Comparison of ENCODE assay signal across 24 cellular contexts in the genomic region with DNA sequence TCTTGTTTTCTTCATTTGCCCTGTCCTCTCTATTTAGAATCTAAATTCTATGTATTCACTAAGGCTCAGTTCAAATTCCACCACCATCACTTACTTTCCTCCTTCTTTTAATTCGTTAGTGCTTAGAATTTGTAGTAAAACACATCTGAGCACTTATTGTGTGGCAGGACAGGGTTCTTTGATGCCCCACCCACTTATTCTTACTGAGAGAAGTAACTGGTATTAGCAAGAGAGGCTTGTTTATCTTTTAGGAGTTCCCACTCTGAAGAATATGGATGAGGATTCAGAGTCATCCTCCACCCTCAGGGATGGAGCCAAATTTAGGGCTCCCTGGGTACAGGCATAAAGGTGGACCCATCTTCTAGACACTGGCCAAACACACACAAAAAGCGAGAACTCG. TPM values are rescaled to one million over a fixed set of nuclear protein-coding genes. Genes with fewer than 3 reads are reported as not detected.
DNase-seq lines count a peak whose midpoint lies in the region; ATAC-seq, FAIRE-seq and TF ChIP-seq lines count a peak whose summit lies in the region.
"Had no signal": no experiment of that assay in that cellular context is flagged by ENCODE, and none has a peak within 500 bp of the region (broad histone marks: within the 10 kb centered on the region; RNA-seq: fewer than 3 reads in every experiment).

No MANE protein-coding gene starts in this region.

- H3K9ac ChIP-seq in endothelial cell of umbilical vein (replicated peaks; ENCODE audit: extremely low read depth, insufficient read depth, low read length): no peak overlapping the region
- H3K9ac ChIP-seq: BLaER1, GM23248 had no signal

- TF ChIP-seq EP300 in stomach (IDR thresholded peaks at IDR 0.05): no peak

- H3K4me3 ChIP-seq in endothelial cell of umbilical vein (replicated peaks in 1 of 3; ENCODE audit: insufficient read depth in 1 of 3, low read depth in 1 of 3, low read length in 3 of 3) (peak overlapping the region in 1 of 3 experiments; percentile 28), stomach (no peak overlapping the region), hepatocyte (no peak overlapping the region)
- H3K4me3 ChIP-seq: BLaER1, GM23248, SJSA1 had no signal

- dilution Hi-C loops in endothelial cell of umbilical vein (cut with MboI; ENCODE audit: extremely low pct_ligation_motif_present, low sequenced_read_pairs): no loop called here

- no peak for TF ChIP-seq CTCF in VCaP (conservative IDR thresholded peaks at IDR 0.05)
- no peak for TF ChIP-seq CTCF in endothelial cell of umbilical vein (IDR thresholded peaks at IDR 0.05; ENCODE audit: extremely low read depth in 1 of 2, insufficient read depth in 1 of 2, low read depth in 1 of 2, low read length in 2 of 2)
- TF ChIP-seq CTCF in stomach (IDR thresholded peaks at IDR 0.05): no peak
- no peak for TF ChIP-seq CTCF in hepatocyte (IDR thresholded peaks at IDR 0.05; ENCODE audit: poor library complexity)

- H3K4me3 Mint-ChIP-seq in activated naive CD8-positive, alpha-beta T cell treated with anti-CD3 and anti-CD28 coated beads, Interleukin-2, amount 50 U/mL, for 24 hours: no peak overlapping the region
- H3K4me3 Mint-ChIP-seq in activated naive CD8-positive, alpha-beta T cell treated with anti-CD3 and anti-CD28 coated beads for 36 hours: no peak overlapping the region
- H3K4me3 Mint-ChIP-seq: CD4-positive, alpha-beta T cell; H9 had no signal

- H4K20me1 ChIP-seq in endothelial cell of umbilical vein (replicated peaks; ENCODE audit: control insufficient read depth, extremely low read depth, insufficient read depth, low read length) (no peaks in the 10 kb centered on the region), hepatocyte (ENCODE audit: insufficient read depth, poor library complexity, severe bottlenecking) (no peaks in the 10 kb centered on the region)
- H4K20me1 ChIP-seq: BLaER1 had no signal

- ATAC-seq in activated naive CD8-positive, alpha-beta T cell treated with anti-CD3 and anti-CD28 coated beads, Interleukin-2, amount 50 U/mL, for 24 hours: no peak
- ATAC-seq: Right ventricle myocardium inferior had no signal

- 31 to 60% (median 42%) methylated on average over 3 of the region's 3 CpGs for WGBS in stomach, 5 donors
- WGBS in hepatocyte (ENCODE audit: low lambda C conversion rate, missing lambda C conversion rate): 86% methylated on average over 3 of the region's 3 CpGs

- peak overlapping the region; percentile 32 for H3K27ac Mint-ChIP-seq in activated naive CD8-positive, alpha-beta T cell treated with anti-CD3 and anti-CD28 coated beads, Interleukin-2, amount 50 U/mL, for 24 hours
- no peak overlapping the region for H3K27ac Mint-ChIP-seq in activated naive CD8-positive, alpha-beta T cell treated with anti-CD3 and anti-CD28 coated beads for 36 hours
- H3K27ac Mint-ChIP-seq: CD4-positive, alpha-beta T cell; H9 had no signal

- H3K27me3 ChIP-seq in endothelial cell of umbilical vein (ENCODE audit: control insufficient read depth in 2 of 2, insufficient read depth in 2 of 2, low read length in 2 of 2) (no peaks in the 10 kb centered on the region), stomach (no peaks in the 10 kb centered on the region), hepatocyte (no peaks in the 10 kb centered on the region)
- H3K27me3 ChIP-seq: BLaER1, SJSA1 had no signal

- peaks cover 17% of the 10 kb centered on the region for H3K4me1 ChIP-seq in endothelial cell of umbilical vein (ENCODE audit: control insufficient read depth, extremely low read depth, insufficient read depth, low read length)
- no peaks in the 10 kb centered on the region for H3K4me1 ChIP-seq in stomach
- no peaks in the 10 kb centered on the region for H3K4me1 ChIP-seq in hepatocyte (ENCODE audit: insufficient read depth)
- H3K4me1 ChIP-seq: BLaER1 had no signal

- POLR2A ChIA-PET in endothelial cell of umbilical vein (lab: Charles Lee): no interaction called here

- H3K79me2 ChIP-seq in endothelial cell of umbilical vein (ENCODE audit: control insufficient read depth, insufficient read depth, low read length): no peaks in the 10 kb centered on the region
- H3K79me2 ChIP-seq in hepatocyte: no peaks in the 10 kb centered on the region

- no peaks in the 10 kb centered on the region for H3K27me3 Mint-ChIP-seq in activated naive CD8-positive, alpha-beta T cell treated with anti-CD3 and anti-CD28 coated beads, Interleukin-2, amount 50 U/mL, for 24 hours
- H3K27me3 Mint-ChIP-seq in activated naive CD8-positive, alpha-beta T cell treated with anti-CD3 and anti-CD28 coated beads for 36 hours: no peaks in the 10 kb centered on the region

- H3K36me3 Mint-ChIP-seq in activated naive CD8-positive, alpha-beta T cell treated with anti-CD3 and anti-CD28 coated beads, Interleukin-2, amount 50 U/mL, for 24 hours (ENCODE audit: low read depth): no peaks in the 10 kb centered on the region
- H3K36me3 Mint-ChIP-seq in activated naive CD8-positive, alpha-beta T cell treated with anti-CD3 and anti-CD28 coated beads for 36 hours: no peaks in the 10 kb centered on the region

- H2AFZ ChIP-seq in endothelial cell of umbilical vein (ENCODE audit: low read depth, low read length) (peak overlapping the region; percentile 100), hepatocyte (no peak overlapping the region)
- H2AFZ ChIP-seq: GM23248 had no signal

- no peaks in the 10 kb centered on the region for H3K9me3 Mint-ChIP-seq in activated naive CD8-positive, alpha-beta T cell treated with anti-CD3 and anti-CD28 coated beads, Interleukin-2, amount 50 U/mL, for 24 hours
- no peaks in the 10 kb centered on the region for H3K9me3 Mint-ChIP-seq in activated naive CD8-positive, alpha-beta T cell treated with anti-CD3 and anti-CD28 coated beads for 36 hours
- H3K9me3 Mint-ChIP-seq: CD4-positive, alpha-beta T cell; H9 had no signal

- TF ChIP-seq POLR2A in endothelial cell of umbilical vein (IDR thresholded peaks at IDR 0.05; ENCODE audit: low read depth, low read length) (no peak), stomach (IDR thresholded peaks at IDR 0.05) (no peak)

- no peak for FAIRE-seq in endothelial cell of umbilical vein (lab: Jason Lieb, UNC)
- FAIRE-seq: G401.6, HTR-8/SVneo, RCC 7860 had no signal

- H3K9me3 ChIP-seq in endothelial cell of umbilical vein (replicated peaks; ENCODE audit: control insufficient read depth, insufficient read depth, low read length) (no peaks in the 10 kb centered on the region), stomach (no peaks in the 10 kb centered on the region), hepatocyte (ENCODE audit: low read depth) (no peaks in the 10 kb centered on the region)
- H3K9me3 ChIP-seq: BLaER1, SJSA1 had no signal

- H3K9me2 ChIP-seq in hepatocyte (replicated peaks; ENCODE audit: insufficient read depth): no peaks in the 10 kb centered on the region

- H3K4me2 ChIP-seq in endothelial cell of umbilical vein (ENCODE audit: insufficient read depth, low read length) (peak overlapping the region; percentile 82), hepatocyte (no peak overlapping the region)
- H3K4me2 ChIP-seq: BLaER1 had no signal

- CTCF ChIA-PET in endothelial cell of umbilical vein (lab: Charles Lee): no interaction called here

- H3K9me1 ChIP-seq in endothelial cell of umbilical vein (replicated peaks; ENCODE audit: control insufficient read depth, extremely low read depth, insufficient read depth, low read length): no peaks in the 10 kb centered on the region

- TSS peak; percentile 90 for BruUV-seq in endothelial cell of umbilical vein (replicated peaks; lab: Mats Ljungman, UMichigan)

- DNase-seq in activated naive CD8-positive, alpha-beta T cell treated with anti-CD3 and anti-CD28 coated beads, Interleukin-2, amount 50 U/mL, for 24 hours: no peak
- DNase-seq in activated naive CD8-positive, alpha-beta T cell treated with anti-CD3 and anti-CD28 coated beads for 36 hours: no peak
- DNase-seq in endothelial cell of umbilical vein (ENCODE audit: low read depth, low spot score) (no peak), stomach (no peak), hepatocyte (ENCODE audit: low spot score) (no peak), D341Med (ENCODE audit: low spot score) (no peak), SHP77 treated with DMSO at 0.1 percent for 48 hours (lab: John Stamatoyannopoulos, UW) (no peak)
- DNase-seq: 8988T; CD4-positive, alpha-beta T cell; GM23248; H9; NCI-H1048; NCI-H1417; NCI-H1694; NCI-H2029 treated with DMSO at 0.1 percent for 48 hours; NCI-H2227 treated with DMSO at 0.1 percent for 48 hours; NCI-H526 treated with DMSO at 0.1 percent for 48 hours had no signal

- peaks cover 8% of the 10 kb centered on the region for H3K4me1 Mint-ChIP-seq in activated naive CD8-positive, alpha-beta T cell treated with anti-CD3 and anti-CD28 coated beads, Interleukin-2, amount 50 U/mL, for 24 hours
- no peaks in the 10 kb centered on the region for H3K4me1 Mint-ChIP-seq in activated naive CD8-positive, alpha-beta T cell treated with anti-CD3 and anti-CD28 coated beads for 36 hours
- H3K4me1 Mint-ChIP-seq: H9 had no signal

- intact Hi-C loops in endothelial cell of umbilical vein (cut with micrococcal nuclease) (no loop called here), stomach (cut with DNase I; ENCODE audit: low total_unique reads) (no loop called here)

- no peaks in the 10 kb centered on the region for H3K36me3 ChIP-seq in endothelial cell of umbilical vein (ENCODE audit: control insufficient read depth in 2 of 2, extremely low read depth in 1 of 2, insufficient read depth in 2 of 2, low read length in 2 of 2)
- no peaks in the 10 kb centered on the region for H3K36me3 ChIP-seq in stomach
- H3K36me3 ChIP-seq in hepatocyte (replicated peaks; ENCODE audit: insufficient read depth, low read depth): no peaks in the 10 kb centered on the region
- H3K36me3 ChIP-seq: BLaER1, SJSA1 had no signal

- H3K27ac ChIP-seq in VCaP (peak overlapping the region; percentile 68), endothelial cell of umbilical vein (ENCODE audit: insufficient read depth, low read depth, low read length) (peak overlapping the region; percentile 45), stomach (peak overlapping the region; percentile 54 to 80 (median 79)), hepatocyte (no peak overlapping the region)
- H3K27ac ChIP-seq: BLaER1, GM23248, SJSA1 had no signal

RNA-seq across cellular contexts. Expression of a gene that starts 11.5 kb away (rescaled TPM):
- total RNA-seq in activated naive CD8-positive, alpha-beta T cell treated with anti-CD3 and anti-CD28 coated beads for 36 hours: 10 to 100 TPM; 20.3 to 23.1 TPM
- total RNA-seq in endothelial cell of umbilical vein (5.3 and 7.1 TPM in 2 replicates), stomach (10 to 100 TPM in 3 of 5 donors, 1 to 10 TPM in 2; 3.5 to 35.6 (median 17.4) TPM), hepatocyte (6.5 and 6.9 TPM in 2 replicates)
- polyA plus RNA-seq in endothelial cell of umbilical vein (1.3 and 1.4 TPM in 2 replicates), stomach (1 to 10 TPM; 1.3 to 3.2 (median 1.7) TPM), hepatocyte (3.0 and 5.2 TPM in 2 replicates)
- 1.5 and 1.7 TPM in 2 replicates for polyA plus RNA-seq in endothelial cell of umbilical vein (2011; cell fraction: cytosol; rRNA removed)
- polyA plus RNA-seq in endothelial cell of umbilical vein (2011; cell fraction: nucleus; rRNA removed): 4.5 and 6.9 TPM in 2 replicates
- 1.9 and 3.7 TPM in 2 replicates for polyA plus RNA-seq in endothelial cell of umbilical vein (2012)
- 0.97 and 2.8 TPM in 2 replicates for polyA minus RNA-seq in endothelial cell of umbilical vein
- 2.4 TPM for polyA minus RNA-seq in endothelial cell of umbilical vein (2011; cell fraction: cytosol; rRNA and poly(A)+ RNA removed)
- polyA minus RNA-seq in endothelial cell of umbilical vein (2011; cell fraction: nucleus; rRNA and poly(A)+ RNA removed): 3.4 and 8.0 TPM in 2 replicates

RNA-seq across cellular contexts. Expression of a gene that starts 16.7 kb away (rescaled TPM):
- 10 to 100 TPM; 46.8 to 48.6 TPM for total RNA-seq in activated naive CD8-positive, alpha-beta T cell treated with anti-CD3 and anti-CD28 coated beads for 36 hours
- total RNA-seq in endothelial cell of umbilical vein: 61.3 and 63.7 TPM in 2 replicates
- 108 and 112 TPM in 2 replicates for polyA plus RNA-seq in endothelial cell of umbilical vein
- 39.8 and 52.0 TPM in 2 replicates for polyA plus RNA-seq in endothelial cell of umbilical vein (2011; cell fraction: cytosol; rRNA removed)
- 152 and 170 TPM in 2 replicates for polyA plus RNA-seq in endothelial cell of umbilical vein (2011; cell fraction: nucleus; rRNA removed)
- 30.0 and 36.6 TPM in 2 replicates for polyA plus RNA-seq in endothelial cell of umbilical vein (2012)
- polyA minus RNA-seq in endothelial cell of umbilical vein: 75.0 and 86.2 TPM in 2 replicates
- polyA minus RNA-seq in endothelial cell of umbilical vein (2011; cell fraction: cytosol; rRNA and poly(A)+ RNA removed): 14.7 TPM
- polyA minus RNA-seq in endothelial cell of umbilical vein (2011; cell fraction: nucleus; rRNA and poly(A)+ RNA removed): 51.0 and 60.1 TPM in 2 replicates
- 100 to 1,000 TPM in 1 of 5 donors, 10 to 100 TPM in 4; 25.0 to 122 (median 94.6) TPM for total RNA-seq in stomach
- polyA plus RNA-seq in stomach: 10 to 100 TPM in 2 of 3 donors, 1 to 10 TPM in 1; 8.7 to 24.3 (median 15.5) TPM
- total RNA-seq in hepatocyte: 34.8 and 36.1 TPM in 2 replicates
- polyA plus RNA-seq in hepatocyte: 31.9 and 36.2 TPM in 2 replicates

RNA-seq across cellular contexts. Expression of a gene that starts 53.3 kb away (rescaled TPM):
- total RNA-seq in activated naive CD8-positive, alpha-beta T cell treated with anti-CD3 and anti-CD28 coated beads for 36 hours: under 1 TPM; 0.14 to 0.18 TPM
- total RNA-seq in endothelial cell of umbilical vein (not detected in 2 replicates), stomach (not detected), hepatocyte (0.20 and 0.23 TPM in 2 replicates)
- polyA plus RNA-seq in endothelial cell of umbilical vein (0.03 TPM in 1 of 2 replicates, not detected in the other), stomach (under 1 TPM in 1 of 3 donors, not detected in 2; 0.20 TPM), hepatocyte (0.37 and 0.99 TPM in 2 replicates)
- polyA plus RNA-seq in endothelial cell of umbilical vein (2011; cell fraction: cytosol; rRNA removed): not detected in 2 replicates
- polyA plus RNA-seq in endothelial cell of umbilical vein (2011; cell fraction: nucleus; rRNA removed): 0.26 and 0.57 TPM in 2 replicates
- not detected in 2 replicates for polyA plus RNA-seq in endothelial cell of umbilical vein (2012)
- not detected in 2 replicates for polyA minus RNA-seq in endothelial cell of umbilical vein
- not detected for polyA minus RNA-seq in endothelial cell of umbilical vein (2011; cell fraction: cytosol; rRNA and poly(A)+ RNA removed)
- polyA minus RNA-seq in endothelial cell of umbilical vein (2011; cell fraction: nucleus; rRNA and poly(A)+ RNA removed): not detected in 2 replicates
- total RNA-seq: Right ventricle myocardium inferior had no signal
